In genomic region chr13:76983676-76984075, GRCh38 we compare ENCODE assay signal across 29 cellular contexts. TPM values are rescaled to one million over a fixed set of nuclear protein-coding genes. Genes with fewer than 3 reads are reported as not detected.
"Had no signal": no experiment of that assay in that cellular context is flagged by ENCODE, and none has a peak within 500 bp of the region (broad histone marks: within the 10 kb centered on the region; RNA-seq: fewer than 3 reads in every experiment).

No MANE protein-coding gene starts in this region.

- H3K4me3 ChIP-seq: stomach, suprapubic skin, testis, thoracic aorta, thyroid gland, tibial artery, tibial nerve, transverse colon, upper lobe of left lung, upper lobe of right lung, uterus, vagina had no signal

- FAIRE-seq: urothelium cell line had no signal

- ATAC-seq: stimulated activated effector memory CD8-positive, alpha-beta T cell treated with anti-CD3 and anti-CD28 coated beads, Interleukin-12 subunit alpha, Interleukin-12 subunit beta, amount 100 ng/mL, for 72 hours; stimulated activated memory B cell treated with anti-CD40 and anti-IgM and Interleukin-4, amounts not matched to agents 10 μg/mL and 1 μg/mL and 100 μg/mL, for 72 hours; stimulated activated naive B cell treated with anti-CD40 and anti-IgM and Interleukin-4, amounts not matched to agents 10 μg/mL and 1 μg/mL and 100 μg/mL, for 72 hours; stimulated activated naive CD8-positive, alpha-beta T cell treated with anti-CD3 and anti-CD28 coated beads, Interleukin-15, amount 100 ng/mL, for 72 hours; stimulated activated naive CD8-positive, alpha-beta T cell treated with anti-CD3 and anti-CD28 coated beads, Interleukin-15, Interleukin-2, amounts not matched to agents 100 U/mL and 50 U/mL, for 24 hours; upper lobe of right lung had no signal

- H3K4me1 ChIP-seq: testis, thyroid gland, uterus had no signal

- H3K36me3 ChIP-seq: stomach, suprapubic skin, thoracic aorta, thyroid gland, tibial artery, tibial nerve, transverse colon, upper lobe of left lung, upper lobe of right lung, uterus, vagina had no signal

- H3K9me3 ChIP-seq: stomach, suprapubic skin, testis, thoracic aorta, thyroid gland, tibial artery, tibial nerve, transverse colon, upper lobe of left lung, upper lobe of right lung, uterus, vagina had no signal

- H3K27ac ChIP-seq: stomach, suprapubic skin, testis, thoracic aorta, thyroid gland, tibial artery, tibial nerve, transverse colon, upper lobe of left lung, upper lobe of right lung, uterus, vagina had no signal

- H3K27me3 ChIP-seq: testis, thyroid gland, tibial artery, tibial nerve, upper lobe of left lung, uterus, vagina had no signal

- DNase-seq: stimulated activated CD4-positive, alpha-beta T cell treated with anti-CD3 and anti-CD28 coated beads, Interleukin-2, amount 100 ng/mL, for 48 hours; stimulated activated CD4-positive, alpha-beta T cell treated with anti-CD3 and anti-CD28 coated beads, Interleukin-4, amount 100 ng/mL, for 1 hour; stimulated activated CD4-positive, alpha-beta T cell treated with anti-CD3 and anti-CD28 coated beads, Interleukin-4, amount 100 ng/mL, for 24 hours; stimulated activated CD4-positive, alpha-beta T cell treated with anti-CD3 and anti-CD28 coated beads, Interleukin-4, amount 100 ng/mL, for 4 hours; stimulated activated CD8-positive, alpha-beta memory T cell treated with anti-CD3 and anti-CD28 coated beads, Interleukin-4, amount 100 ng/mL, for 48 hours; stimulated activated naive B cell treated with anti-CD40 and anti-IgM and Interleukin-4, amounts not matched to agents 10 μg/mL and 1 μg/mL and 100 μg/mL, for 72 hours; stimulated activated naive CD4-positive, alpha-beta T cell; stimulated activated naive CD4-positive, alpha-beta T cell treated with Interleukin-2 at 50 U/mL for 16 hours; stimulated activated naive CD8-positive, alpha-beta T cell treated with anti-CD3 and anti-CD28 coated beads, Interleukin-15, amount 100 ng/mL, for 72 hours; stimulated activated naive CD8-positive, alpha-beta T cell treated with anti-CD3 and anti-CD28 coated beads, Interleukin-15, Interleukin-2, amounts not matched to agents 100 U/mL and 50 U/mL, for 24 hours; stomach; substantia nigra; testis; thyroid gland; tibial artery; transverse colon; upper lobe of left lung; upper lobe of right lung; uterus had no signal

RNA-seq across cellular contexts. Expression of gene ACOD1, which starts 35.4 kb away (rescaled TPM):
- total RNA-seq: stomach, subcutaneous adipose tissue, suprapubic skin, thoracic aorta, thyroid gland, tibial nerve, upper lobe of left lung, upper lobe of right lung, ureter, urinary bladder, uterus, vagina had no signal
- polyA plus RNA-seq: urinary bladder had no signal
